Comparison of ENCODE assay signal across 16 cellular contexts in genomic region chr16:89693931-89694783, GRCh38. TPM values are rescaled to one million over a fixed set of nuclear protein-coding genes. Genes with fewer than 3 reads are reported as not detected.
DNase-seq lines count a peak whose midpoint lies in the region; ATAC-seq and TF ChIP-seq lines count a peak whose summit lies in the region.
"Had no signal": no experiment of that assay in that cellular context is flagged by ENCODE, and none has a peak within 500 bp of the region (broad histone marks: within the 10 kb centered on the region; RNA-seq: fewer than 3 reads in every experiment).

No MANE protein-coding gene starts in this region.

- no peak overlapping the region for H3K4me3 Mint-ChIP-seq in chondrocyte (ENCODE audit: unreplicated experiment)
- H3K4me3 Mint-ChIP-seq in nephron progenitor cell = no peak overlapping the region

- peak; percentile 5 for DNase-seq in H4 (ENCODE audit: low spot score)
- DNase-seq in chondrocyte (ENCODE audit: low spot score) = peak; percentile 94
- DNase-seq in nephron progenitor cell = peak; percentile 12
- no peak for DNase-seq in SIG-M5 (lab: John Stamatoyannopoulos, UW)
- DNase-seq in SHP77 treated with DMSO at 0.1 percent for 48 hours (lab: John Stamatoyannopoulos, UW) = no peak
- DNase-seq: activated effector memory CD4-positive, alpha-beta T cell treated with anti-CD3 and anti-CD28 coated beads, Interleukin-2, amount 50 U/mL, for 16 hours; amygdala; BE2C; foreskin melanocyte; Karpas-422; left ventricle myocardium inferior; NCI-H1105 treated with DMSO at 0.1 percent for 48 hours; NCI-H2171; stimulated activated CD4-positive, alpha-beta T cell treated with anti-CD3 and anti-CD28 coated beads, Interleukin-4, amount 100 ng/mL, for 4 hours; testis had no signal

- TF ChIP-seq CTCF in chondrocyte (IDR thresholded peaks at IDR 0.05) = no peak
- TF ChIP-seq CTCF in nephron progenitor cell (IDR thresholded peaks at IDR 0.05) = no peak

- H3K27ac Mint-ChIP-seq in chondrocyte (ENCODE audit: unreplicated experiment) (no peak overlapping the region), nephron progenitor cell (no peak overlapping the region)

- H3K27me3 Mint-ChIP-seq in chondrocyte (ENCODE audit: low read depth) (no peaks in the 10 kb centered on the region), nephron progenitor cell (ENCODE audit: low read depth, poor library complexity) (no peaks in the 10 kb centered on the region)

- H3K36me3 Mint-ChIP-seq in chondrocyte (ENCODE audit: low read depth) (peaks cover 8% of the 10 kb centered on the region), nephron progenitor cell (ENCODE audit: low read depth) (peaks cover 24% of the 10 kb centered on the region)

- ATAC-seq in GM19397 (IDR thresholded peaks at IDR 0.05; ENCODE audit: unreplicated experiment) = no peak

- H3K9me3 Mint-ChIP-seq in chondrocyte (ENCODE audit: low read depth) (no peaks in the 10 kb centered on the region), nephron progenitor cell (no peaks in the 10 kb centered on the region)

- no peaks in the 10 kb centered on the region for H3K4me1 Mint-ChIP-seq in chondrocyte (ENCODE audit: low read depth)
- H3K4me1 Mint-ChIP-seq in nephron progenitor cell = peaks cover 26% of the 10 kb centered on the region

RNA-seq across cellular contexts. Expression of gene SPATA2L, which starts 7.3 kb away (rescaled TPM):
- 8.1 and 9.2 TPM in 2 replicates for total RNA-seq in H4 (2014; rRNA removed; shearing (Covaris generic))
- total RNA-seq in chondrocyte = 7.0 to 10.3 TPM (median 9.3 TPM) in 3 replicates

RNA-seq across cellular contexts. Expression of gene CDK10, which starts 7.7 kb away (rescaled TPM):
- total RNA-seq in H4 (2014; rRNA removed; shearing (Covaris generic)) = 23.0 and 37.5 TPM in 2 replicates
- 43.7 to 63.0 TPM (median 45.8 TPM) in 3 replicates for total RNA-seq in chondrocyte

RNA-seq across cellular contexts. Expression of gene VPS9D1, which starts 26.5 kb away (rescaled TPM):
- total RNA-seq in H4 (2014; rRNA removed; shearing (Covaris generic)) = 4.1 and 6.0 TPM in 2 replicates
- 20.3 to 26.6 TPM (median 20.4 TPM) in 3 replicates for total RNA-seq in chondrocyte

RNA-seq across cellular contexts. Expression of gene ZNF276, which starts 27.2 kb away (rescaled TPM):
- total RNA-seq in H4 (2014; rRNA removed; shearing (Covaris generic)) = 5.9 and 6.9 TPM in 2 replicates
- total RNA-seq in chondrocyte = 16.2 to 23.0 TPM (median 17.4 TPM) in 3 replicates

RNA-seq across cellular contexts. Expression of gene SPATA33, which starts 36.5 kb away (rescaled TPM):
- 6.4 and 9.9 TPM in 2 replicates for total RNA-seq in H4 (2014; rRNA removed; shearing (Covaris generic))
- 8.8 to 12.6 TPM (median 10.3 TPM) in 3 replicates for total RNA-seq in chondrocyte

Comparison
In these comparisons a context has a peak if more than half of its experiments do, and no peak if none do; other contexts are left out.
1. DNase-seq: peak in H4 (single experiment), chondrocyte (single experiment) and nephron progenitor cell (single experiment); none in SIG-M5 (single experiment) and SHP77 treated with DMSO at 0.1 percent for 48 hours (single experiment).